Comparison of ENCODE assay signal across 16 cellular contexts in genomic region chr10:62869958-62870357, GRCh38.
"Had no signal": no experiment of that assay in that cellular context is flagged by ENCODE, and none has a peak within 500 bp of the region (broad histone marks: within the 10 kb centered on the region; RNA-seq: fewer than 3 reads in every experiment).

No MANE protein-coding gene starts in this region.

- H3K4me3 ChIP-seq: colonic mucosa, left ventricle myocardium inferior, thoracic aorta, upper lobe of left lung had no signal

- H3K27me3 ChIP-seq: colonic mucosa, upper lobe of left lung had no signal

- H3K36me3 ChIP-seq: colonic mucosa, left ventricle myocardium inferior, thoracic aorta, upper lobe of left lung had no signal

- H3K9me3 ChIP-seq: colonic mucosa, left ventricle myocardium inferior, thoracic aorta, upper lobe of left lung had no signal

- DNase-seq: activated effector memory CD4-positive, alpha-beta T cell treated with anti-CD3 and anti-CD28 coated beads, Interleukin-2, amount 50 U/mL, for 16 hours; colonic mucosa; immature natural killer cell; kidney glomerular epithelial cell; left ventricle myocardium inferior; mammary epithelial cell; occipital lobe; T-cell; T-helper 9 cell; upper lobe of left lung had no signal

- H3K4me1 ChIP-seq: colonic mucosa, left ventricle myocardium inferior, upper lobe of left lung had no signal

- FAIRE-seq: endometrium had no signal

- H3K27me3 Mint-ChIP-seq: brain had no signal

- H3K4me1 Mint-ChIP-seq: brain; central memory CD8-positive, alpha-beta T cell; immature natural killer cell; T-cell had no signal

- ATAC-seq: SK-N-SH treated with all-trans-retinoic acid at 6 μM for 48 hours, T-cell had no signal

- H3K27ac ChIP-seq: colonic mucosa, left ventricle myocardium inferior, thoracic aorta, upper lobe of left lung had no signal

- H3K36me3 Mint-ChIP-seq: brain, T-cell had no signal

- H3K4me3 Mint-ChIP-seq: activated naive CD8-positive, alpha-beta T cell; brain; central memory CD8-positive, alpha-beta T cell; immature natural killer cell; T-cell had no signal

- H3K9me3 Mint-ChIP-seq: brain; central memory CD8-positive, alpha-beta T cell; immature natural killer cell; T-cell had no signal
